In the genomic region with DNA sequence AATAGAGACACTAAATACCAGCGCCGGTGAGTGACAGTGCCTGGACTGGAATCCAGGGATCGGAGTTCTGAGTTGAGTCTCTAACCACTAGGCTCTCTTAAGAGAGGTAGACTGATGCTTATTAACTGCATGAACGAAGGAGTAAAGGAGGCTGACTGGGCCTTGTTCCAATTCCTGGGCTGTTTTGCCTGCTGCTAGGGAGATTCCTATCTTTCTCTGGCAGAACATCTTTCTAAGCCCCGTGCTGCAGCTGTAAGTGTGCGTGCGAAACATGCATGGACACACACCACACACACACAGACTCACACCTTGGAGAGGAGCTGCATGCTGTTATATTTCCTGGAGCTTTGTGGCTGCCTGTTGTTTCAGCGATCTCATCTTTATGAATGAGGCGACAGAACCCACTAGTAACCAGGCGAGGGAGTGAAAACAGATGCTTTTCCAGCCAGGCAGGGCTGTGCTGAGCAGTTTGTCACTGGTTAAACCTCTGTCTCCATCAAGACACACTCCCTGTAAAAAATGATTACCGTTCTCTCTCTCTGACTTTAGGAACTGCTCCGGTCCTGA, we compare ENCODE assay signal across 8 cellular contexts.
DNase-seq lines count a peak whose midpoint lies in the region; ATAC-seq lines count a peak whose summit lies in the region.

No MANE protein-coding gene starts in this region.

- DNase-seq in GM04503 (ENCODE audit: low read depth) (peak; percentile 78), MG63 (peak; percentile 21), kidney glomerular epithelial cell (lab: John Stamatoyannopoulos, UW) (peak; percentile 15)
- DNase-seq in central memory CD4-positive, alpha-beta T cell = no peak
- no peak for DNase-seq in activated effector memory CD4-positive, alpha-beta T cell treated with Interleukin-2 at 50 U/mL for 16 hours

- H3K4me1 Mint-ChIP-seq in activated naive CD4-positive, alpha-beta T cell treated with anti-CD3 and anti-CD28 coated beads, Interleukin-2, amount 50 U/mL, for 24 hours = peaks cover 71% of the 10 kb centered on the region

- no peak overlapping the region for H3K4me3 ChIP-seq in MG63
- peak overlapping the region; percentile 28 to 49 for H3K4me3 ChIP-seq in stomach smooth muscle (ENCODE audit: low read length in 2 of 2)

- H3K9me3 Mint-ChIP-seq in activated naive CD4-positive, alpha-beta T cell treated with anti-CD3 and anti-CD28 coated beads, Interleukin-2, amount 50 U/mL, for 24 hours = no peaks in the 10 kb centered on the region

- H3K4me3 Mint-ChIP-seq in activated naive CD4-positive, alpha-beta T cell treated with anti-CD3 and anti-CD28 coated beads, Interleukin-2, amount 50 U/mL, for 24 hours = peak overlapping the region; percentile 63

- H3K27me3 Mint-ChIP-seq in activated naive CD4-positive, alpha-beta T cell treated with anti-CD3 and anti-CD28 coated beads, Interleukin-2, amount 50 U/mL, for 24 hours = no peaks in the 10 kb centered on the region

- peak overlapping the region; percentile 97 for H3K27ac Mint-ChIP-seq in activated naive CD4-positive, alpha-beta T cell treated with anti-CD3 and anti-CD28 coated beads, Interleukin-2, amount 50 U/mL, for 24 hours

- no peaks in the 10 kb centered on the region for H3K36me3 Mint-ChIP-seq in activated naive CD4-positive, alpha-beta T cell treated with anti-CD3 and anti-CD28 coated beads, Interleukin-2, amount 50 U/mL, for 24 hours

- peaks cover 7% of the 10 kb centered on the region for H3K4me1 ChIP-seq in stomach smooth muscle (ENCODE audit: control insufficient read depth, insufficient read depth, low read length)

- peak overlapping the region; percentile 49 for H3K27ac ChIP-seq in stomach smooth muscle (ENCODE audit: low read length)

- peak; percentile 37 for ATAC-seq in GM21786 (IDR thresholded peaks at IDR 0.05; ENCODE audit: unreplicated experiment)

- H3K36me3 ChIP-seq in MG63 = no peaks in the 10 kb centered on the region
- no peaks in the 10 kb centered on the region for H3K36me3 ChIP-seq in stomach smooth muscle (ENCODE audit: control insufficient read depth in 2 of 2, insufficient read depth in 2 of 2, low read length in 2 of 2)

- H3K27me3 ChIP-seq in MG63 (no peaks in the 10 kb centered on the region), stomach smooth muscle (ENCODE audit: control insufficient read depth in 1 of 2, insufficient read depth in 2 of 2, low read length in 2 of 2) (no peaks in the 10 kb centered on the region)

- H3K9me3 ChIP-seq in MG63 (no peaks in the 10 kb centered on the region), stomach smooth muscle (ENCODE audit: control insufficient read depth in 2 of 2, low read length in 2 of 2) (no peaks in the 10 kb centered on the region)

- peak overlapping the region; percentile 26 to 42 for H3K9ac ChIP-seq in stomach smooth muscle (ENCODE audit: low read length in 2 of 2)

Comparison
In these comparisons a context has a peak if more than half of its experiments do, and no peak if none do; other contexts are left out.
1. DNase-seq: peak in GM04503 (single experiment), MG63 (single experiment) and kidney glomerular epithelial cell (single experiment); none in central memory CD4-positive, alpha-beta T cell (single experiment) and activated effector memory CD4-positive, alpha-beta T cell treated with Interleukin-2 at 50 U/mL for 16 hours (single experiment).